In genomic region chr4:94798808-94799207, GRCh38 we compare ENCODE assay signal across 30 cellular contexts. TPM values are rescaled to one million over a fixed set of nuclear protein-coding genes. Genes with fewer than 3 reads are reported as not detected.
DNase-seq lines count a peak whose midpoint lies in the region; ATAC-seq, FAIRE-seq and TF ChIP-seq lines count a peak whose summit lies in the region.
"Had no signal": no experiment of that assay in that cellular context is flagged by ENCODE, and none has a peak within 500 bp of the region (broad histone marks: within the 10 kb centered on the region; RNA-seq: fewer than 3 reads in every experiment).

No MANE protein-coding gene starts in this region.

- intact Hi-C loops in upper lobe of right lung (cut with DNase I) (no loop called here), Caco-2 (cut with micrococcal nuclease; ENCODE audit: unreplicated experiment) (no loop called here)

- ATAC-seq in upper lobe of right lung = no peak
- ATAC-seq: heart left ventricle; natural killer cell treated with Interleukin-12 subunit alpha and Interleukin-12 subunit beta and Interleukin-15 and Interleukin-18, amount 100 ng/mL, for 72 hours; right lobe of liver; T-cell had no signal

- no peaks in the 10 kb centered on the region for H3K36me3 Mint-ChIP-seq in Caco-2 (ENCODE audit: insufficient read depth, unreplicated experiment)
- H3K36me3 Mint-ChIP-seq: IgD-negative memory B cell; natural killer cell treated with Interleukin-12 subunit alpha and Interleukin-12 subunit beta and Interleukin-15 and Interleukin-18, amount 100 ng/mL, for 72 hours; T-cell had no signal

- H3K9me3 Mint-ChIP-seq in Caco-2 (ENCODE audit: unreplicated experiment) = no peaks in the 10 kb centered on the region
- H3K9me3 Mint-ChIP-seq: natural killer cell treated with Interleukin-12 subunit alpha and Interleukin-12 subunit beta and Interleukin-15 and Interleukin-18, amount 100 ng/mL, for 72 hours; T-cell had no signal

- H3K4me1 Mint-ChIP-seq in Caco-2 (ENCODE audit: low read depth, unreplicated experiment) = no peaks in the 10 kb centered on the region
- H3K4me1 Mint-ChIP-seq: IgD-negative memory B cell, T-cell had no signal

- H3K36me3 ChIP-seq in upper lobe of right lung (no peaks in the 10 kb centered on the region), Caco-2 (ENCODE audit: control insufficient read depth, insufficient read depth, low read length) (no peaks in the 10 kb centered on the region)
- H3K36me3 ChIP-seq: BLaER1, heart left ventricle, left ventricle myocardium inferior, MG63, right lobe of liver, upper lobe of left lung had no signal

- no peak for TF ChIP-seq CTCF in AG10803 (conservative IDR thresholded peaks at IDR 0.05; ENCODE audit: low read length)
- no peak for TF ChIP-seq CTCF in choroid plexus epithelial cell (conservative IDR thresholded peaks at IDR 0.05; ENCODE audit: low read depth, low read length)
- TF ChIP-seq CTCF in upper lobe of right lung (IDR thresholded peaks at IDR 0.05) = no peak
- TF ChIP-seq CTCF in Caco-2 (IDR thresholded peaks at IDR 0.05; ENCODE audit: insufficient read depth in 1 of 2, low read depth in 1 of 2, low read length in 1 of 2, severe bottlenecking in 1 of 2, unreplicated experiment in 1 of 2) = no peak

- no TSS peak for BruUV-seq in Caco-2 (replicated peaks; lab: Mats Ljungman, UMichigan)

- POLR2A ChIA-PET in Caco-2 (lab: Charles Lee) = no interaction called here

- in situ Hi-C loops in SK-MEL-5 (cut with HindIII; ENCODE audit: low pct_unique_long_range_greater_than_20kb, low sequenced_read_pairs) = no loop called here

- DNase-seq in AG10803 (ENCODE audit: low read depth) = peak; percentile 18
- peak; percentile 21 for DNase-seq in SK-MEL-5 (ENCODE audit: low read depth, low spot score)
- DNase-seq in choroid plexus epithelial cell (ENCODE audit: low read depth) = peak; percentile 73
- DNase-seq in kidney glomerular epithelial cell (lab: John Stamatoyannopoulos, UW) = peak; percentile 83
- no peak for DNase-seq in activated CD4-positive, alpha-beta T cell treated with anti-CD3 and anti-CD28 coated beads for 4 hours
- no peak for DNase-seq in upper lobe of right lung
- no peak for DNase-seq in GM12892 (ENCODE audit: insufficient read length)
- DNase-seq in Caco-2 = no peak
- DNase-seq: activated CD4-positive, alpha-beta T cell treated with anti-CD3 and anti-CD28 coated beads for 48 hours; activated naive CD4-positive, alpha-beta T cell treated with Interleukin-2 at 50 U/mL for 16 hours; activated T-cell treated with anti-CD3 and anti-CD28 coated beads, Interleukin-2, amount 50 U/mL, for 48 hours; anterior cingulate cortex; heart left ventricle; left ventricle myocardium inferior; MG63; midbrain; NCI-H1436 treated with DMSO at 0.1 percent for 48 hours; NCI-H2171; NCI-H524 treated with DMSO at 0.1 percent for 48 hours; right lobe of liver; SHP77; T-cell had no signal

- no peaks in the 10 kb centered on the region for H3K9me3 ChIP-seq in upper lobe of right lung
- H3K9me3 ChIP-seq in Caco-2 = no peaks in the 10 kb centered on the region
- H3K9me3 ChIP-seq: BLaER1, heart left ventricle, left ventricle myocardium inferior, MG63, right lobe of liver, upper lobe of left lung had no signal

- H3K4me3 Mint-ChIP-seq in Caco-2 (ENCODE audit: unreplicated experiment) = no peak overlapping the region
- H3K4me3 Mint-ChIP-seq: IgD-negative memory B cell; natural killer cell treated with Interleukin-12 subunit alpha and Interleukin-12 subunit beta and Interleukin-15 and Interleukin-18, amount 100 ng/mL, for 72 hours; T-cell had no signal

- H3K27ac Mint-ChIP-seq in Caco-2 (ENCODE audit: unreplicated experiment) = no peak overlapping the region
- H3K27ac Mint-ChIP-seq: IgD-negative memory B cell; natural killer cell treated with Interleukin-12 subunit alpha and Interleukin-12 subunit beta and Interleukin-15 and Interleukin-18, amount 100 ng/mL, for 72 hours; T-cell had no signal

- H3K27me3 ChIP-seq in upper lobe of right lung = no peaks in the 10 kb centered on the region
- H3K27me3 ChIP-seq in Caco-2 (replicated peaks; ENCODE audit: control insufficient read depth, insufficient read depth, low read length) = no peaks in the 10 kb centered on the region
- H3K27me3 ChIP-seq: BLaER1, MG63, right lobe of liver, upper lobe of left lung had no signal

- TF ChIP-seq POLR2A in GM12892 (IDR thresholded peaks at IDR 0.05; ENCODE audit: low read depth, low read length) = no peak

- H3K4me1 ChIP-seq in upper lobe of right lung (no peaks in the 10 kb centered on the region), Caco-2 (no peaks in the 10 kb centered on the region)
- H3K4me1 ChIP-seq: parathyroid adenoma, right lobe of liver, upper lobe of left lung had no signal

- CTCF ChIA-PET in Caco-2 (lab: Charles Lee) = no interaction called here

- FAIRE-seq in GM12892 (lab: Jason Lieb, UNC) = no peak
- FAIRE-seq: A204.1, colon, H54 had no signal

- H3K4me3 ChIP-seq in AG10803 (ENCODE audit: low read length) = no peak overlapping the region
- no peak overlapping the region for H3K4me3 ChIP-seq in choroid plexus epithelial cell (ENCODE audit: low read depth, low read length)
- H3K4me3 ChIP-seq in upper lobe of right lung = no peak overlapping the region
- no peak overlapping the region for H3K4me3 ChIP-seq in Caco-2 (ENCODE audit: low read depth, low read length)
- H3K4me3 ChIP-seq: BLaER1, heart left ventricle, left ventricle myocardium inferior, MG63, right lobe of liver, upper lobe of left lung had no signal

- H3K27me3 Mint-ChIP-seq in Caco-2 (ENCODE audit: insufficient read depth, unreplicated experiment) = no peaks in the 10 kb centered on the region
- H3K27me3 Mint-ChIP-seq: IgD-negative memory B cell, T-cell had no signal

- H3K27ac ChIP-seq in upper lobe of right lung = no peak overlapping the region
- H3K27ac ChIP-seq: BLaER1, heart left ventricle, left ventricle myocardium inferior, parathyroid adenoma, right lobe of liver, upper lobe of left lung had no signal

RNA-seq across cellular contexts. Expression of gene BMPR1B, which starts 41.1 kb away (rescaled TPM):
- total RNA-seq in SK-MEL-5 (2014; rRNA removed; shearing (Covaris generic)) = 9.5 and 10.1 TPM in 2 replicates
- 4.0 and 5.1 TPM in 2 replicates for polyA plus RNA-seq in SK-MEL-5 (2015; cell fraction: cytosol; rRNA removed)
- polyA plus RNA-seq in SK-MEL-5 (2015; cell fraction: nucleus; rRNA removed) = 6.7 and 14.1 TPM in 2 replicates
- 3.0 TPM for total RNA-seq in upper lobe of right lung
- 0.04 TPM for polyA plus RNA-seq in GM12892 (2012; ENCODE audit: missing spikeins)
- 8.7 and 9.9 TPM in 2 replicates for total RNA-seq in Caco-2 (2022)
- total RNA-seq: natural killer cell treated with Interleukin-12 subunit alpha and Interleukin-12 subunit beta and Interleukin-15 and Interleukin-18, amount 100 ng/mL, for 72 hours had no signal
- polyA plus RNA-seq: IgD-negative memory B cell had no signal

Comparison
In these comparisons a context has a peak if more than half of its experiments do, and no peak if none do; other contexts are left out.
1. DNase-seq: peak in AG10803 (single experiment), SK-MEL-5 (single experiment), choroid plexus epithelial cell (single experiment) and kidney glomerular epithelial cell (single experiment); none in activated CD4-positive, alpha-beta T cell treated with anti-CD3 and anti-CD28 coated beads for 4 hours (0 of 2), upper lobe of right lung (single experiment), GM12892 (single experiment) and Caco-2 (0 of 2).